1 cellular context compared by ENCODE assay signal in genomic region chr10:31936933-31937332, GRCh38.
TF ChIP-seq lines count a peak whose summit lies in the region.

No MANE protein-coding gene starts in this region.

TF ChIP-seq in HepG2, 621 proteins besides CTCF, POLR2A, EP300 and RAD21 (continues in another document):
- 0 out of 2 replicates have a peak, but pooled peaks have one; percentile 30 for TF ChIP-seq PPARG (CRISPR knock-in tag; conservative IDR thresholded peaks at IDR 0.05)
- no peak for TF ChIP-seq ZBTB40 (IDR thresholded peaks at IDR 0.05)
- TF ChIP-seq ZBTB40 (CRISPR knock-in tag; IDR thresholded peaks at IDR 0.05) = no peak
- no peak for TF ChIP-seq ZNF317 (CRISPR knock-in tag; IDR thresholded peaks at IDR 0.05)
- peak; percentile 80 for TF ChIP-seq FOXA3 (CRISPR knock-in tag; IDR thresholded peaks at IDR 0.05)
- TF ChIP-seq SOX13 (IDR thresholded peaks at IDR 0.05) = no peak
- TF ChIP-seq SOX13 (CRISPR knock-in tag; conservative IDR thresholded peaks at IDR 0.05 in 1 of 2, IDR thresholded peaks at IDR 0.05 in 1 of 2) = peak in 1 of 2 experiments; percentile 31; a peak in 1 of 4 replicates
- no peak for TF ChIP-seq ZNF138 (CRISPR knock-in tag; IDR thresholded peaks at IDR 0.05; ENCODE audit: low read depth)
- peak; percentile 83 for TF ChIP-seq ZBTB39 (CRISPR knock-in tag; IDR thresholded peaks at IDR 0.05)
- TF ChIP-seq MEF2D (CRISPR knock-in tag; IDR thresholded peaks at IDR 0.05) = no peak
- TF ChIP-seq ARID5B (CRISPR knock-in tag; IDR thresholded peaks at IDR 0.05) = peak; percentile 43; the same call in 1 of the 2 replicates
- TF ChIP-seq FOXA1 (IDR thresholded peaks at IDR 0.05) = no peak
- TF ChIP-seq FOXA1 (CRISPR knock-in tag; IDR thresholded peaks at IDR 0.05) = peak; percentile 75
- TF ChIP-seq CREB1 (IDR thresholded peaks at IDR 0.05) = 0 out of 2 replicates have a peak, but pooled peaks have one; percentile 1
- TF ChIP-seq CREB1 (CRISPR knock-in tag; IDR thresholded peaks at IDR 0.05) = no peak
- no peak for TF ChIP-seq THRA (CRISPR knock-in tag; IDR thresholded peaks at IDR 0.05; ENCODE audit: borderline replicate concordance)
- peak; percentile 50; the same call in 1 of the 2 replicates for TF ChIP-seq IKZF5 (CRISPR knock-in tag; IDR thresholded peaks at IDR 0.05)
- TF ChIP-seq ZNF598 (CRISPR knock-in tag; IDR thresholded peaks at IDR 0.05; ENCODE audit: borderline replicate concordance) = no peak
- TF ChIP-seq HNF4A (CRISPR knock-in tag; IDR thresholded peaks at IDR 0.05) = peak; percentile 20; the same call in 1 of the 2 replicates
- TF ChIP-seq SAP130 (CRISPR knock-in tag; IDR thresholded peaks at IDR 0.05; ENCODE audit: low read depth) = 0 out of 2 replicates have a peak, but pooled peaks have one; percentile 22
- no peak for TF ChIP-seq ZNF850 (CRISPR knock-in tag; conservative IDR thresholded peaks at IDR 0.05)
- TF ChIP-seq BCL6 (CRISPR knock-in tag; IDR thresholded peaks at IDR 0.05) = peak; percentile 85
- no peak for TF ChIP-seq ZNF740 (CRISPR knock-in tag; IDR thresholded peaks at IDR 0.05)
- TF ChIP-seq PAXIP1 (CRISPR knock-in tag; conservative IDR thresholded peaks at IDR 0.05) = peak; percentile 27; the same call in 1 of the 2 replicates
- TF ChIP-seq POGK (CRISPR knock-in tag; conservative IDR thresholded peaks at IDR 0.05) = no peak
